ENCODE assay signal across 8 cellular contexts in genomic region chr1:86156571-86157455, GRCh38. TPM values are rescaled to one million over a fixed set of nuclear protein-coding genes. Genes with fewer than 3 reads are reported as not detected.
DNase-seq lines count a peak whose midpoint lies in the region; ATAC-seq and TF ChIP-seq lines count a peak whose summit lies in the region.

Gene COL24A1, minus strand, starts transcription at chr1:86156772. Its CDS starts 376 bp downstream, at chr1:86156396.

- WGBS in lower leg skin, 2 donors = 15 to 17% methylated on average over 51 to 52 of the region's 52 CpGs
- WGBS in testis, 2 donors = 9 to 12% methylated on average over 38 to 52 of the region's 52 CpGs

- no peaks in the 10 kb centered on the region for H3K36me3 ChIP-seq in testis (ENCODE audit: low read depth, missing control alignments)

- peak; percentile 59 for DNase-seq in NCI-H748 (lab: John Stamatoyannopoulos, UW; ENCODE audit: unreplicated experiment)
- DNase-seq in NCI-H748 treated with DMSO at 0.1 percent for 48 hours (lab: John Stamatoyannopoulos, UW) = no peak
- peak; percentile 29 for DNase-seq in NCI-H345 treated with DMSO at 0.1 percent for 48 hours (lab: John Stamatoyannopoulos, UW; ENCODE audit: unreplicated experiment)
- peak; percentile 25 for DNase-seq in dermis blood vessel endothelial cell
- peak in 1 of 2 donors; percentile 84 for DNase-seq in lower leg skin (ENCODE audit: low spot score in 2 of 2)
- DNase-seq in testis = peak; percentile 38
- DNase-seq in hippocampal formation (lab: John Stamatoyannopoulos, UW) = no peak

- H3K4me3 ChIP-seq in lower leg skin (ENCODE audit: low read depth, poor library complexity, severe bottlenecking) (peak within 1 kb of the TSS; percentile 11), testis (peak within 1 kb of the TSS; percentile 10 to 40)

- no peak for ATAC-seq in HG03439 (IDR thresholded peaks at IDR 0.05; ENCODE audit: unreplicated experiment)

- TF ChIP-seq CTCF in lower leg skin (IDR thresholded peaks at IDR 0.05) (no peak), testis (IDR thresholded peaks at IDR 0.05) (no peak)

- no peak within 1 kb of the TSS for H3K27ac ChIP-seq in testis

- H3K4me1 ChIP-seq in testis = peaks cover 10% of the 10 kb centered on the region

- no peak for TF ChIP-seq POLR2A in lower leg skin (IDR thresholded peaks at IDR 0.05)
- no peak for TF ChIP-seq POLR2A in testis (IDR thresholded peaks at IDR 0.05)

- intact Hi-C loops in lower leg skin (cut with DNase I; ENCODE audit: low total_unique reads) = no loop called here
- intact Hi-C loops in testis (cut with DNase I; ENCODE audit: low total_unique reads) = no loop called here

- no peaks in the 10 kb centered on the region for H3K9me3 ChIP-seq in testis

- no peaks in the 10 kb centered on the region for H3K27me3 ChIP-seq in testis

RNA-seq across cellular contexts. Expression of gene COL24A1, which starts in this region (rescaled TPM):
- not detected in 2 replicates for total RNA-seq in dermis blood vessel endothelial cell
- total RNA-seq in lower leg skin = 1 to 10 TPM in 2 of 4 donors, under 1 TPM in 2; 0.17 to 1.3 (median 0.80) TPM
- 1 to 10 TPM; 1.8 to 2.4 TPM for total RNA-seq in testis
- 0.75 TPM for polyA plus RNA-seq in testis (ENCODE audit: insufficient read depth, low read depth, low replicate concordance)

Comparison
In these comparisons a context has a peak if more than half of its experiments do, and no peak if none do; other contexts are left out.
1. DNase-seq: peak in NCI-H748 (single experiment), NCI-H345 treated with DMSO at 0.1 percent for 48 hours (single experiment) and testis (single experiment); none in NCI-H748 treated with DMSO at 0.1 percent for 48 hours (single experiment) and hippocampal formation (0 of 2).
2. Peak in DNase-seq in dermis blood vessel endothelial cell; RNA of the gene not detected or under 1 TPM.